ENCODE assay signal across 1 cellular context in genomic region chr2:9335322-9335754, GRCh38.
TF ChIP-seq lines count a peak whose summit lies in the region.

No MANE protein-coding gene starts in this region.

TF ChIP-seq in HepG2, 621 proteins besides CTCF, POLR2A, EP300 and RAD21 (continued from another document and continues in another):
- TF ChIP-seq ZSCAN20 (CRISPR knock-in tag; IDR thresholded peaks at IDR 0.05; ENCODE audit: borderline replicate concordance), result no peak
- peak; percentile 89 for TF ChIP-seq MED1 (CRISPR knock-in tag; IDR thresholded peaks at IDR 0.05)
- TF ChIP-seq ZNF484 (CRISPR knock-in tag; IDR thresholded peaks at IDR 0.05; ENCODE audit: borderline replicate concordance, low read depth), result no peak
- TF ChIP-seq ZNF496 (CRISPR knock-in tag; IDR thresholded peaks at IDR 0.05; ENCODE audit: insufficient replicate concordance), result no peak
- TF ChIP-seq NFYC (CRISPR knock-in tag; IDR thresholded peaks at IDR 0.05), result no peak
- TF ChIP-seq BORCS8-MEF2B (CRISPR knock-in tag; IDR thresholded peaks at IDR 0.05), result no peak
- TF ChIP-seq CENPX (CRISPR knock-in tag; IDR thresholded peaks at IDR 0.05), result no peak
- no peak for TF ChIP-seq ZNF546 (CRISPR knock-in tag; conservative IDR thresholded peaks at IDR 0.05)
- no peak for TF ChIP-seq ARNT2 (CRISPR knock-in tag; IDR thresholded peaks at IDR 0.05; ENCODE audit: low read depth)
- peak; percentile 95 for TF ChIP-seq ZFX (CRISPR knock-in tag; IDR thresholded peaks at IDR 0.05; ENCODE audit: low read depth)
- TF ChIP-seq CREM (IDR thresholded peaks at IDR 0.05), result peak; percentile 69
- TF ChIP-seq CREM (CRISPR knock-in tag; IDR thresholded peaks at IDR 0.05), result no peak
- TF ChIP-seq FOXA3 (CRISPR knock-in tag; IDR thresholded peaks at IDR 0.05), result peak; percentile 80
- peak; percentile 65; the same call in 1 of the 2 replicates for TF ChIP-seq YEATS2 (CRISPR knock-in tag; IDR thresholded peaks at IDR 0.05; ENCODE audit: borderline replicate concordance)
- no peak for TF ChIP-seq NR1H2 (CRISPR knock-in tag; IDR thresholded peaks at IDR 0.05; ENCODE audit: borderline replicate concordance, low read depth)
- TF ChIP-seq RBFOX2 (IDR thresholded peaks at IDR 0.05; ENCODE audit: low read depth, low read length), result no peak
- peak; percentile 75 for TF ChIP-seq RXRB (CRISPR knock-in tag; IDR thresholded peaks at IDR 0.05; ENCODE audit: borderline replicate concordance)
- TF ChIP-seq, protein P1, sequence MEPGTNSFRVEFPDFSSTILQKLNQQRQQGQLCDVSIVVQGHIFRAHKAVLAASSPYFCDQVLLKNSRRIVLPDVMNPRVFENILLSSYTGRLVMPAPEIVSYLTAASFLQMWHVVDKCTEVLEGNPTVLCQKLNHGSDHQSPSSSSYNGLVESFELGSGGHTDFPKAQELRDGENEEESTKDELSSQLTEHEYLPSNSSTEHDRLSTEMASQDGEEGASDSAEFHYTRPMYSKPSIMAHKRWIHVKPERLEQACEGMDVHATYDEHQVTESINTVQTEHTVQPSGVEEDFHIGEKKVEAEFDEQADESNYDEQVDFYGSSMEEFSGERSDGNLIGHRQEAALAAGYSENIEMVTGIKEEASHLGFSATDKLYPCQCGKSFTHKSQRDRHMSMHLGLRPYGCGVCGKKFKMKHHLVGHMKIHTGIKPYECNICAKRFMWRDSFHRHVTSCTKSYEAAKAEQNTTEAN (CRISPR knock-in tag; conservative IDR thresholded peaks at IDR 0.05), result no peak
- no peak for TF ChIP-seq SOX13 (IDR thresholded peaks at IDR 0.05)
- peak in 1 of 2 experiments; percentile 56; a peak in 1 of 4 replicates for TF ChIP-seq SOX13 (CRISPR knock-in tag; conservative IDR thresholded peaks at IDR 0.05 in 1 of 2, IDR thresholded peaks at IDR 0.05 in 1 of 2)
- TF ChIP-seq HNRNPL (IDR thresholded peaks at IDR 0.05; ENCODE audit: low read depth, low read length), result no peak
- TF ChIP-seq MED13 (CRISPR knock-in tag; IDR thresholded peaks at IDR 0.05), result no peak
- TF ChIP-seq SRY (CRISPR knock-in tag; IDR thresholded peaks at IDR 0.05), result no peak
- no peak for TF ChIP-seq HOXA5 (CRISPR knock-in tag; IDR thresholded peaks at IDR 0.05)
- no peak for TF ChIP-seq NR3C1 (CRISPR knock-in tag; IDR thresholded peaks at IDR 0.05)
- TF ChIP-seq ZNF383 (CRISPR knock-in tag; IDR thresholded peaks at IDR 0.05; ENCODE audit: borderline replicate concordance), result no peak
- TF ChIP-seq ZNF556 (CRISPR knock-in tag; IDR thresholded peaks at IDR 0.05; ENCODE audit: borderline replicate concordance), result 0 out of 2 replicates have a peak, but pooled peaks have one; percentile 48
- no peak; the same call in 1 of the 2 replicates for TF ChIP-seq NFKB2 (CRISPR knock-in tag; IDR thresholded peaks at IDR 0.05; ENCODE audit: borderline replicate concordance)
- TF ChIP-seq ZFAT (CRISPR knock-in tag; conservative IDR thresholded peaks at IDR 0.05), result no peak
- TF ChIP-seq ZNF607 (CRISPR knock-in tag; IDR thresholded peaks at IDR 0.05; ENCODE audit: borderline replicate concordance), result peak; percentile 45; the same call in 1 of the 2 replicates
- TF ChIP-seq PLSCR1 (CRISPR knock-in tag; IDR thresholded peaks at IDR 0.05; ENCODE audit: borderline replicate concordance), result no peak
- TF ChIP-seq, protein P2, sequence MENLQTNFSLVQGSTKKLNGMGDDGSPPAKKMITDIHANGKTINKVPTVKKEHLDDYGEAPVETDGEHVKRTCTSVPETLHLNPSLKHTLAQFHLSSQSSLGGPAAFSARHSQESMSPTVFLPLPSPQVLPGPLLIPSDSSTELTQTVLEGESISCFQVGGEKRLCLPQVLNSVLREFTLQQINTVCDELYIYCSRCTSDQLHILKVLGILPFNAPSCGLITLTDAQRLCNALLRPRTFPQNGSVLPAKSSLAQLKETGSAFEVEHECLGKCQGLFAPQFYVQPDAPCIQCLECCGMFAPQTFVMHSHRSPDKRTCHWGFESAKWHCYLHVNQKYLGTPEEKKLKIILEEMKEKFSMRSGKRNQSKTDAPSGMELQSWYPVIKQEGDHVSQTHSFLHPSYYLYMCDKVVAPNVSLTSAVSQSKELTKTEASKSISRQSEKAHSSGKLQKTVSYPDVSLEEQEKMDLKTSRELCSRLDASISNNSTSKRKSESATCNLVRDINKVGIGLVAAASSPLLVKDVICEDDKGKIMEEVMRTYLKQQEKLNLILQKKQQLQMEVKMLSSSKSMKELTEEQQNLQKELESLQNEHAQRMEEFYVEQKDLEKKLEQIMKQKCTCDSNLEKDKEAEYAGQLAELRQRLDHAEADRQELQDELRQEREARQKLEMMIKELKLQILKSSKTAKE (CRISPR knock-in tag; IDR thresholded peaks at IDR 0.05; ENCODE audit: borderline replicate concordance), result no peak
- TF ChIP-seq NBN (conservative IDR thresholded peaks at IDR 0.05), result no peak
- TF ChIP-seq AGO2 (optimal IDR thresholded peaks at IDR 0.05; ENCODE audit: low read depth, low read length), result no peak
- TF ChIP-seq WIZ (CRISPR knock-in tag; IDR thresholded peaks at IDR 0.05), result no peak
- TF ChIP-seq ZNF382 (CRISPR knock-in tag; IDR thresholded peaks at IDR 0.05; ENCODE audit: borderline replicate concordance), result no peak
- no peak for TF ChIP-seq ZBTB37 (CRISPR knock-in tag; IDR thresholded peaks at IDR 0.05)
- peak; percentile 73; the same call in 1 of the 2 replicates for TF ChIP-seq TFE3 (CRISPR knock-in tag; IDR thresholded peaks at IDR 0.05)
- TF ChIP-seq STAG1 (CRISPR knock-in tag; IDR thresholded peaks at IDR 0.05), result no peak
- TF ChIP-seq HNF4G (IDR thresholded peaks at IDR 0.05; ENCODE audit: borderline replicate concordance, low read depth, low read length), result peak; percentile 75
- peak; percentile 82; the same call in 1 of the 2 replicates for TF ChIP-seq HNF4G (CRISPR knock-in tag; IDR thresholded peaks at IDR 0.05; ENCODE audit: borderline replicate concordance, low read depth)
- TF ChIP-seq ZNF260 (CRISPR knock-in tag; IDR thresholded peaks at IDR 0.05; ENCODE audit: borderline replicate concordance, low read depth), result no peak
- TF ChIP-seq SIX4 (CRISPR knock-in tag; IDR thresholded peaks at IDR 0.05), result no peak
- no peak for TF ChIP-seq NFATC3 (CRISPR knock-in tag; IDR thresholded peaks at IDR 0.05)
- TF ChIP-seq GABPA (IDR thresholded peaks at IDR 0.05; ENCODE audit: low read depth, low read length), result no peak
- TF ChIP-seq GABPA (CRISPR knock-in tag; IDR thresholded peaks at IDR 0.05; ENCODE audit: low read depth), result no peak
- no peak for TF ChIP-seq ZNF530 (CRISPR knock-in tag; IDR thresholded peaks at IDR 0.05; ENCODE audit: low read depth)
- peak; percentile 58 for TF ChIP-seq THAP11 (CRISPR knock-in tag; IDR thresholded peaks at IDR 0.05)
- TF ChIP-seq, protein P3, sequence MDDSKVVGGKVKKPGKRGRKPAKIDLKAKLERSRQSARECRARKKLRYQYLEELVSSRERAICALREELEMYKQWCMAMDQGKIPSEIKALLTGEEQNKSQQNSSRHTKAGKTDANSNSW (CRISPR knock-in tag; IDR thresholded peaks at IDR 0.05; ENCODE audit: borderline replicate concordance), result no peak
- TF ChIP-seq KLF13 (CRISPR knock-in tag; IDR thresholded peaks at IDR 0.05), result no peak
- peak; percentile 70 for TF ChIP-seq ZNF614 (CRISPR knock-in tag; IDR thresholded peaks at IDR 0.05; ENCODE audit: borderline replicate concordance)
- peak; percentile 69; the same call in 1 of the 2 replicates for TF ChIP-seq ZNF205 (CRISPR knock-in tag; IDR thresholded peaks at IDR 0.05)
- TF ChIP-seq ZFP62 (CRISPR knock-in tag; IDR thresholded peaks at IDR 0.05), result no peak
- TF ChIP-seq YY1 (IDR thresholded peaks at IDR 0.05; ENCODE audit: insufficient read depth, insufficient replicate concordance, low read depth, low read length), result no peak
- peak; percentile 69; the same call in 1 of the 2 replicates for TF ChIP-seq ATF1 (CRISPR knock-in tag; IDR thresholded peaks at IDR 0.05)
- no peak for TF ChIP-seq HOXA7 (CRISPR knock-in tag; IDR thresholded peaks at IDR 0.05)
- TF ChIP-seq ZNF605 (CRISPR knock-in tag; IDR thresholded peaks at IDR 0.05), result no peak
- 0 out of 2 replicates have a peak, but pooled peaks have one; percentile 35 for TF ChIP-seq KDM1A (CRISPR knock-in tag; IDR thresholded peaks at IDR 0.05)
- no peak for TF ChIP-seq ZNF891 (CRISPR knock-in tag; IDR thresholded peaks at IDR 0.05)
- TF ChIP-seq ZNF772 (CRISPR knock-in tag; IDR thresholded peaks at IDR 0.05), result 0 out of 2 replicates have a peak, but pooled peaks have one; percentile 33
- TF ChIP-seq GATA4 (IDR thresholded peaks at IDR 0.05; ENCODE audit: borderline replicate concordance, low read depth), result no peak
- peak; percentile 38; the same call in 1 of the 2 replicates for TF ChIP-seq RXRA (CRISPR knock-in tag; IDR thresholded peaks at IDR 0.05)
- TF ChIP-seq ZNF678 (CRISPR knock-in tag; IDR thresholded peaks at IDR 0.05), result no peak
- peak; percentile 61; the same call in 1 of the 2 replicates for TF ChIP-seq GFI1 (CRISPR knock-in tag; IDR thresholded peaks at IDR 0.05; ENCODE audit: borderline replicate concordance)
- no peak for TF ChIP-seq SOX6 (IDR thresholded peaks at IDR 0.05)
- peak; percentile 30; the same call in 1 of the 2 replicates for TF ChIP-seq SOX6 (CRISPR knock-in tag; IDR thresholded peaks at IDR 0.05)
- no peak for TF ChIP-seq JUND (CRISPR knock-in tag; IDR thresholded peaks at IDR 0.05)
- no peak for TF ChIP-seq AKAP8 (CRISPR knock-in tag; IDR thresholded peaks at IDR 0.05)
- peak; percentile 93; the same call in 1 of the 2 replicates for TF ChIP-seq ERF (CRISPR knock-in tag; IDR thresholded peaks at IDR 0.05)
- TF ChIP-seq ZNF20 (CRISPR knock-in tag; IDR thresholded peaks at IDR 0.05), result no peak
- TF ChIP-seq, protein P4, sequence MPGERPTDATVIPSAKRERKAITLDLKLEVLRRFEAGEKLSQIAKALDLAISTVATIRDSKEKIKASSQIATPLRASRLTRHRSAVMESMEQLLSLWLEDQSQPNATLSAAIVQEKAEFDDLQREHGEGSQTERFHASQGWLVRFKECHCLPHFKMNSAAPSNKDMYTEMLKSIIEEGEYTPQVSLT (CRISPR knock-in tag; IDR thresholded peaks at IDR 0.05; ENCODE audit: borderline replicate concordance, low read depth), result no peak
- TF ChIP-seq GLI4 (CRISPR knock-in tag; IDR thresholded peaks at IDR 0.05; ENCODE audit: borderline replicate concordance), result 0 out of 2 replicates have a peak, but pooled peaks have one; percentile 14
- TF ChIP-seq, protein P5, sequence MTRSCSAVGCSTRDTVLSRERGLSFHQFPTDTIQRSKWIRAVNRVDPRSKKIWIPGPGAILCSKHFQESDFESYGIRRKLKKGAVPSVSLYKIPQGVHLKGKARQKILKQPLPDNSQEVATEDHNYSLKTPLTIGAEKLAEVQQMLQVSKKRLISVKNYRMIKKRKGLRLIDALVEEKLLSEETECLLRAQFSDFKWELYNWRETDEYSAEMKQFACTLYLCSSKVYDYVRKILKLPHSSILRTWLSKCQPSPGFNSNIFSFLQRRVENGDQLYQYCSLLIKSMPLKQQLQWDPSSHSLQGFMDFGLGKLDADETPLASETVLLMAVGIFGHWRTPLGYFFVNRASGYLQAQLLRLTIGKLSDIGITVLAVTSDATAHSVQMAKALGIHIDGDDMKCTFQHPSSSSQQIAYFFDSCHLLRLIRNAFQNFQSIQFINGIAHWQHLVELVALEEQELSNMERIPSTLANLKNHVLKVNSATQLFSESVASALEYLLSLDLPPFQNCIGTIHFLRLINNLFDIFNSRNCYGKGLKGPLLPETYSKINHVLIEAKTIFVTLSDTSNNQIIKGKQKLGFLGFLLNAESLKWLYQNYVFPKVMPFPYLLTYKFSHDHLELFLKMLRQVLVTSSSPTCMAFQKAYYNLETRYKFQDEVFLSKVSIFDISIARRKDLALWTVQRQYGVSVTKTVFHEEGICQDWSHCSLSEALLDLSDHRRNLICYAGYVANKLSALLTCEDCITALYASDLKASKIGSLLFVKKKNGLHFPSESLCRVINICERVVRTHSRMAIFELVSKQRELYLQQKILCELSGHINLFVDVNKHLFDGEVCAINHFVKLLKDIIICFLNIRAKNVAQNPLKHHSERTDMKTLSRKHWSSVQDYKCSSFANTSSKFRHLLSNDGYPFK (CRISPR knock-in tag; IDR thresholded peaks at IDR 0.05; ENCODE audit: borderline replicate concordance), result no peak
- TF ChIP-seq ETV6 (CRISPR knock-in tag; conservative IDR thresholded peaks at IDR 0.05), result no peak
- no peak for TF ChIP-seq PTBP1 (IDR thresholded peaks at IDR 0.05; ENCODE audit: low read depth, low read length, poor library complexity, severe bottlenecking)
- TF ChIP-seq PREB (CRISPR knock-in tag; IDR thresholded peaks at IDR 0.05), result no peak
